8 cellular contexts compared by ENCODE assay signal in the genomic region with DNA sequence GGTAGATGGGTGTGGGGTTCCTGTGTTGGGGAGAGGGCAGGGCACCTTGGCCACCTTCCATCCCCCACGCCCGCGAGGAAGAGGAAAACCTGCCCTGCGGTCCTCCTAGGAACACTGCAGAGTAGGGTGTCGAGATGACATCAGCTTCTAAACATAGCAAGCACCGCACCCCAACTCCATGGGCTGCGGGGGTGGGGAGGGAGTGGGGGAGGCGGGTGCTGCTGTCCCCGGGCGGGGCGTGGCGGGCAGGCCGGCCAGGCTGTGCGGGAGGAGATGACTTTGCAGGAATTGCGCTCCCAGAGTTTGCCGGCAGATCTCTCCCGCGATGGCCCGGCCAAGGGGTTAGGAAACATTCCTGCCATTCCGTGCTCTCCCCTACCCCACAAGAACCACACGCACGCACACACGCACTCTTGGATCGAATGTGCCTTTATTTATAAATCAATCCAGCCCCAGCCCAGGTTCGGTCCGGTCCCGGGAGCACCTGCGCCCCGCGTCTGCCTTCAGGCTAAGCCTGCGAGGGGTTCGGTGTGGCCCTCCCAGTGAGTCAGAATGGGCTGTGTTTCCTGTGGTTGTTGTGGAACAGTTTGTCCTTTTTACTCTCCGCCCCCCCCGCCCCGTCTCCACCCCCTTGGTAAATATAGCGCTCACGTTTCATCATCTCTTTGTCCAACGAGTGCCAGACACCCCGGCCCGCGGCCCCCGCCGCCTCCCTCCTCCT. TPM values are rescaled to one million over a fixed set of nuclear protein-coding genes. Genes with fewer than 3 reads are reported as not detected.
DNase-seq lines count a peak whose midpoint lies in the region; ATAC-seq and TF ChIP-seq lines count a peak whose summit lies in the region.

No MANE protein-coding gene starts in this region.

- H3K9me3 Mint-ChIP-seq in activated naive CD8-positive, alpha-beta T cell (ENCODE audit: low read depth): no peaks in the 10 kb centered on the region
- H3K9me3 Mint-ChIP-seq in glutamatergic neuron (ENCODE audit: unreplicated experiment) (peaks cover 3% of the 10 kb centered on the region), osteocyte (ENCODE audit: unreplicated experiment) (no peaks in the 10 kb centered on the region)

- H3K27me3 ChIP-seq in thoracic aorta (replicated peaks; ENCODE audit: insufficient read depth): no peaks in the 10 kb centered on the region

- peak overlapping the region; percentile 96 for H3K4me3 Mint-ChIP-seq in activated naive CD8-positive, alpha-beta T cell
- peak overlapping the region; percentile 91 for H3K4me3 Mint-ChIP-seq in glutamatergic neuron (ENCODE audit: unreplicated experiment)
- peak overlapping the region; percentile 85 for H3K4me3 Mint-ChIP-seq in osteocyte (ENCODE audit: unreplicated experiment)

- H3K27me3 Mint-ChIP-seq in activated naive CD8-positive, alpha-beta T cell: no peaks in the 10 kb centered on the region
- H3K27me3 Mint-ChIP-seq in glutamatergic neuron (ENCODE audit: unreplicated experiment) (peaks cover 7% of the 10 kb centered on the region), osteocyte (ENCODE audit: unreplicated experiment) (no peaks in the 10 kb centered on the region)

- H3K4me1 Mint-ChIP-seq in activated naive CD8-positive, alpha-beta T cell (ENCODE audit: low read depth): peaks cover 51% of the 10 kb centered on the region
- peaks cover 4% of the 10 kb centered on the region for H3K4me1 Mint-ChIP-seq in glutamatergic neuron (ENCODE audit: low read depth, unreplicated experiment)
- peaks cover 63% of the 10 kb centered on the region for H3K4me1 Mint-ChIP-seq in osteocyte (ENCODE audit: unreplicated experiment)

- no peaks in the 10 kb centered on the region for H3K9me3 ChIP-seq in thoracic aorta

- H3K4me1 ChIP-seq in thoracic aorta (ENCODE audit: control insufficient read depth in 1 of 2, low read depth in 2 of 2): peaks cover 33 to 54% of the 10 kb centered on the region in 2 donors

- ATAC-seq in HG02571 (IDR thresholded peaks at IDR 0.05; ENCODE audit: unreplicated experiment): peak; percentile 30
- peak; percentile 54 for ATAC-seq in thoracic aorta (ENCODE audit: insufficient number of reproducible peaks, low FRiP score, low read depth)

- peak; percentile 96 for DNase-seq in GM04504 (ENCODE audit: low read depth)
- peak; percentile 65 for DNase-seq in NCI-H1048 (lab: John Stamatoyannopoulos, UW)
- DNase-seq in SK-N-DZ (ENCODE audit: low spot score): peak; percentile 87
- DNase-seq in glutamatergic neuron: peak; percentile 75
- peak; percentile 99 for DNase-seq in osteocyte (ENCODE audit: extremely low spot score, unreplicated experiment)
- peak; percentile 89 for DNase-seq in thoracic aorta (ENCODE audit: low spot score)

- no peaks in the 10 kb centered on the region for H3K36me3 ChIP-seq in thoracic aorta

- H3K27ac ChIP-seq in thoracic aorta: peak overlapping the region; percentile 99

- H3K27ac Mint-ChIP-seq in activated naive CD8-positive, alpha-beta T cell: peak overlapping the region; percentile 100
- H3K27ac Mint-ChIP-seq in glutamatergic neuron (ENCODE audit: unreplicated experiment): peak overlapping the region; percentile 82
- peak overlapping the region; percentile 100 for H3K27ac Mint-ChIP-seq in osteocyte (ENCODE audit: unreplicated experiment)

- peak overlapping the region; percentile 74 for H3K4me3 ChIP-seq in thoracic aorta

- TF ChIP-seq CTCF in glutamatergic neuron (IDR thresholded peaks at IDR 0.05; ENCODE audit: partially characterized antibody, unreplicated experiment) (no peak), osteocyte (IDR thresholded peaks at IDR 0.05) (peak; percentile 35), thoracic aorta (IDR thresholded peaks at IDR 0.05) (no peak)

- H3K36me3 Mint-ChIP-seq in activated naive CD8-positive, alpha-beta T cell: no peaks in the 10 kb centered on the region
- H3K36me3 Mint-ChIP-seq in glutamatergic neuron (ENCODE audit: unreplicated experiment) (no peaks in the 10 kb centered on the region), osteocyte (ENCODE audit: unreplicated experiment) (no peaks in the 10 kb centered on the region)

RNA-seq across cellular contexts. Expression of gene KLF9, which starts 5.2 kb away (rescaled TPM):
- 4.2 and 4.3 TPM in 2 replicates for polyA plus RNA-seq in SK-N-DZ (2014; cell fraction: cytosol; rRNA removed)
- polyA plus RNA-seq in SK-N-DZ (2014; cell fraction: nucleus; rRNA removed): 1.3 and 3.6 TPM in 2 replicates
- total RNA-seq in glutamatergic neuron (ENCODE audit: unreplicated experiment) (0.25 TPM), osteocyte (83.4 and 85.3 TPM in 2 replicates), thoracic aorta (100 to 1,000 TPM; 165 to 187 TPM)

Comparison
In these comparisons a context has a peak if more than half of its experiments do, and no peak if none do; other contexts are left out.
1. Peak in every context shown above with its lines: DNase-seq, ATAC-seq, H3K4me3 ChIP-seq and H3K27ac ChIP-seq.
2. RNA of gene KLF9, which starts 5.2 kb away (total RNA-seq): 165 to 187 TPM in thoracic aorta and 83.4 to 85.3 TPM in osteocyte; 0.25 TPM in glutamatergic neuron (single experiment); every median in the first group is over 10 times any median in the second.